8 cellular contexts compared by ENCODE assay signal in the genomic region with DNA sequence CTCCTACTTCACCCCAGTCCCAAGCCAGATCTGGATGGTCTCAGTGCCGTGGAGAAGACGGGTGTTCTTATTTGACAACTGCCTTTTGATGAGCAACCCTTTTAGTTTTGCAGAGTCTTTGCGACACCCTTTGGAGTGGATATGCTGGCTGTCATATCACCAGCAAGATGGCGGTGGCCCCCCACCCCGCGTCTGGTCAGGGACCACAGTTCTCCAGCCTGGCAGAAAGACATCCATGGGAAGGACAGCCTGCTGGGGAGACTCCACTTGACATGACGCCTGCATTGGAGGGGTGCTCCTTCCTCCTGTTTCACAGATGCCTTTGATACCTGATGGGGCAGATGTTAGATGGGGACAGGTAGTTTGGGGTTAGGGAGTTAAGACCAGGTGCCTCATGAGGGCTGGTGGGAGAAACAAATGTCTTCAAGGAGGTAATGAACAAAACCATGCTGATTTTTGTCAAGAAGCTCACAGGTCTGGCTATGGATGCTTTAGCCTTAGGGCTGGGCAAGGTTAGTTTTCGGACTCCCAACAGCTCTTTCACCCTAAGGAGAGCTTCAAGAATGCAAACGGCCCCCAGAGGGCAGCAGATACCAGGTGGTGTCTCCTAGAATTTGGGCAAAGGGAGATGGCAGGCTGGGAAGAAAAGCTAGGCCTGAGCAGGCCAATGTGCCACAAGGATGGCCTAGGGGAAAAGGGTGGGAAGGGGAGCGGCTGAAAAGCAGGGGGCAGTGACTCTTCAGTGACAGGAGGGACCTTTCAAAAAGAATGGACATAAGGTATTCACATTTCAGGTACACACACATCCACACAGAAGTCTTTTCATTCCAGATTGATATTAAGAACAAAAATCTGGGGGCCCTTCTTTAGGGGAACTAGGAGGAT.
DNase-seq lines count a peak whose midpoint lies in the region; ATAC-seq and TF ChIP-seq lines count a peak whose summit lies in the region.

No MANE protein-coding gene starts in this region.

- H3K79me2 ChIP-seq in GM23248 (ENCODE audit: insufficient read depth), result no peaks in the 10 kb centered on the region

- DNase-seq in AG10803 (ENCODE audit: low read depth) (peak; percentile 43), GM23248 (peak; percentile 72), RWPE2 (ENCODE audit: low spot score) (no peak), left lobe of liver (ENCODE audit: low spot score) (peak; percentile 62), 8988T (no peak)

- H3K36me3 Mint-ChIP-seq in brain, result peaks cover 44% of the 10 kb centered on the region

- H3K4me3 ChIP-seq in AG10803 (ENCODE audit: low read length), result no peak overlapping the region
- H3K4me3 ChIP-seq in GM23248, result no peak overlapping the region
- no peak overlapping the region for H3K4me3 ChIP-seq in RWPE2 (ENCODE audit: severe bottlenecking)
- no peak overlapping the region for H3K4me3 ChIP-seq in subcutaneous abdominal adipose tissue (ENCODE audit: low read depth in 1 of 5, low read length in 5 of 5)

- H2AFZ ChIP-seq in GM23248, result no peak overlapping the region

- H3K9me2 ChIP-seq in GM23248 (ENCODE audit: insufficient read depth), result no peaks in the 10 kb centered on the region

- peak overlapping the region; percentile 67 for H3K9ac ChIP-seq in GM23248
- H3K9ac ChIP-seq in subcutaneous abdominal adipose tissue (ENCODE audit: low read length in 5 of 5), result peak overlapping the region in 1 of 5 donors; percentile 21

- no peaks in the 10 kb centered on the region for H3K9me3 Mint-ChIP-seq in brain

- no peaks in the 10 kb centered on the region for H3K27me3 Mint-ChIP-seq in brain

- peaks cover 8% of the 10 kb centered on the region; the same call in 1 of the 2 replicates for H3K36me3 ChIP-seq in GM23248 (ENCODE audit: low read depth)
- peaks cover 58% of the 10 kb centered on the region for H3K36me3 ChIP-seq in RWPE2 (ENCODE audit: low read depth)
- peaks cover 17 to 87% (median 71%) of the 10 kb centered on the region in 5 donors for H3K36me3 ChIP-seq in subcutaneous abdominal adipose tissue (ENCODE audit: control insufficient read depth in 5 of 5, insufficient read depth in 5 of 5, low read length in 5 of 5)

- H3K9me3 ChIP-seq in GM23248 (ENCODE audit: low read depth), result no peaks in the 10 kb centered on the region
- H3K9me3 ChIP-seq in RWPE2 (ENCODE audit: severe bottlenecking), result no peaks in the 10 kb centered on the region
- H3K9me3 ChIP-seq in subcutaneous abdominal adipose tissue (ENCODE audit: control insufficient read depth in 5 of 5, low read length in 5 of 5), result no peaks in the 10 kb centered on the region

- H3K4me1 Mint-ChIP-seq in brain, result no peaks in the 10 kb centered on the region

- H3K4me2 ChIP-seq in GM23248 (ENCODE audit: unreplicated experiment), result no peak overlapping the region

- 88% methylated on average over 10 of the region's 10 CpGs for WGBS in GM23248 (ENCODE audit: low coverage in 1 of 2, low lambda C conversion rate in 2 of 2, missing lambda C conversion rate in 2 of 2), 2 experiments

- no peak overlapping the region for H3K4me3 Mint-ChIP-seq in brain

- ATAC-seq in RWPE2 (ENCODE audit: low read depth) (peak; percentile 50; the same call in 2 of the 3 replicates), left lobe of liver (peak; percentile 77), HG03159 (IDR thresholded peaks at IDR 0.05; ENCODE audit: unreplicated experiment) (no peak)

- in situ Hi-C loops in GM23248 (cut with MboI), result no loop called here

- TF ChIP-seq CTCF in AG10803 (conservative IDR thresholded peaks at IDR 0.05; ENCODE audit: low read length), result peak; percentile 76
- peak; percentile 58 for TF ChIP-seq CTCF in RWPE2 (IDR thresholded peaks at IDR 0.05; ENCODE audit: poor library complexity, severe bottlenecking)
- peak; percentile 46 to 57 for TF ChIP-seq CTCF in brain (conservative IDR thresholded peaks at IDR 0.05)

- H3K27me3 ChIP-seq in GM23248 (replicated peaks; ENCODE audit: insufficient read depth) (no peaks in the 10 kb centered on the region), RWPE2 (ENCODE audit: insufficient read depth, poor library complexity, severe bottlenecking) (no peaks in the 10 kb centered on the region), subcutaneous abdominal adipose tissue (ENCODE audit: control insufficient read depth in 5 of 5, insufficient read depth in 4 of 5, low read length in 5 of 5) (no peaks in the 10 kb centered on the region)

- H3K27ac Mint-ChIP-seq in brain, result peak overlapping the region in 4 of 5 experiments; percentile 18 to 89 (median 68)

- H3F3A ChIP-seq in GM23248 (ENCODE audit: insufficient read depth), result peaks cover 16% of the 10 kb centered on the region; the same call in 1 of the 2 replicates

- H3K4me1 ChIP-seq in GM23248 (ENCODE audit: insufficient read depth) (peaks cover 9% of the 10 kb centered on the region), RWPE2 (ENCODE audit: insufficient read depth, poor library complexity, severe bottlenecking) (no peaks in the 10 kb centered on the region), subcutaneous abdominal adipose tissue (ENCODE audit: control insufficient read depth in 5 of 5, insufficient read depth in 5 of 5, low read length in 5 of 5) (peaks cover 0 to 6% (median 0%) of the 10 kb centered on the region in 5 donors)

- no peaks in the 10 kb centered on the region for H4K20me1 ChIP-seq in GM23248 (ENCODE audit: insufficient read depth)

- H3K27ac ChIP-seq in GM23248, result peak overlapping the region; percentile 54
- H3K27ac ChIP-seq in RWPE2 (ENCODE audit: poor library complexity, severe bottlenecking), result no peak overlapping the region
- H3K27ac ChIP-seq in subcutaneous abdominal adipose tissue (ENCODE audit: low read depth, low read length), result peak overlapping the region; percentile 37

Comparison
In these comparisons a context has a peak if more than half of its experiments do, and no peak if none do; other contexts are left out.
1. DNase-seq: peak in AG10803 (single experiment), GM23248 (single experiment) and left lobe of liver (single experiment); none in RWPE2 (single experiment) and 8988T (single experiment).
2. Peak in every context shown above with its lines, with median percentiles within 50 percentile points of each other: CTCF ChIP-seq.